Comparison of ENCODE assay signal across 18 cellular contexts in genomic region chr3:64550745-64551144, GRCh38.
DNase-seq lines count a peak whose midpoint lies in the region; ATAC-seq, FAIRE-seq and TF ChIP-seq lines count a peak whose summit lies in the region.
"Had no signal": no experiment of that assay in that cellular context is flagged by ENCODE, and none has a peak within 500 bp of the region (broad histone marks: within the 10 kb centered on the region; RNA-seq: fewer than 3 reads in every experiment).

No MANE protein-coding gene starts in this region.

- H4K5ac ChIP-seq in IMR-90 (ENCODE audit: low read depth, low read length), result no peak overlapping the region; the same call in 1 of the 2 replicates

- H2BK20ac ChIP-seq in IMR-90 (ENCODE audit: low read depth, low read length), result no peak overlapping the region

- TF ChIP-seq EP300 in transverse colon (IDR thresholded peaks at IDR 0.05; ENCODE audit: low read depth), result no peak

- dilution Hi-C loops in IMR-90 (cut with HindIII; ENCODE audit: low sequenced_read_pairs, unreplicated experiment), result no loop called here

- no peak overlapping the region for H3K56ac ChIP-seq in IMR-90 (ENCODE audit: extremely low read depth, insufficient read depth, low read length)

- POLR2A ChIA-PET in IMR-90 (lab: Charles Lee; ENCODE audit: unreplicated experiment), result no interaction called here

- BruUV-seq in IMR-90 (replicated peaks; lab: Mats Ljungman, UMichigan), result no TSS peak

- no peaks in the 10 kb centered on the region for H4K20me1 ChIP-seq in IMR-90 (ENCODE audit: insufficient read depth, low read length)
- H4K20me1 ChIP-seq: BLaER1 treated with 17β-estradiol and CSF1 and Interleukin-3, amounts not matched to agents 10 nM and 100 nM had no signal

- H3K14ac ChIP-seq in IMR-90 (replicated peaks; ENCODE audit: low read depth, low read length) (no peak overlapping the region), neuronal stem cell (ENCODE audit: low read length) (no peak overlapping the region)

- peak overlapping the region; percentile 6 for H2AFZ ChIP-seq in IMR-90 (replicated peaks; ENCODE audit: low read length, poor library complexity)
- no peak overlapping the region for H2AFZ ChIP-seq in neuronal stem cell (ENCODE audit: low read length)

- TF ChIP-seq POLR2A in IMR-90 (IDR thresholded peaks at IDR 0.05; ENCODE audit: low read depth, low read length), result no peak
- no peak for TF ChIP-seq POLR2A in transverse colon (IDR thresholded peaks at IDR 0.05)

- 0 out of 2 replicates have a peak overlapping the region, but pooled peaks have one; percentile 13 for H2AK5ac ChIP-seq in IMR-90 (ENCODE audit: low read depth, low read length)
- peak overlapping the region; percentile 57 for H2AK5ac ChIP-seq in neuronal stem cell (ENCODE audit: low read depth, low read length)

- H4K8ac ChIP-seq in IMR-90 (ENCODE audit: low read depth in 2 of 2, low read length in 2 of 2) (no peak overlapping the region), neuronal stem cell (ENCODE audit: low read depth, low read length) (no peak overlapping the region)

- H2BK120ac ChIP-seq in IMR-90 (ENCODE audit: low read depth, low read length) (no peak overlapping the region), neuronal stem cell (ENCODE audit: low read depth, low read length) (no peak overlapping the region)

- ATAC-seq in IMR-90 (ENCODE audit: low read depth) (no peak), omental fat pad (ENCODE audit: low FRiP score) (no peak)
- ATAC-seq: CD8-positive, alpha-beta T cell; GM12878; HCT116; HepG2 had no signal

- intact Hi-C loops in IMR-90 (cut with micrococcal nuclease), result no loop called here
- intact Hi-C loops in kidney (cut with DNase I), result no loop called here
- intact Hi-C loops in transverse colon (cut with DNase I; ENCODE audit: low total_unique reads), result no loop called here

- in situ Hi-C loops in IMR-90 (cut with MboI; ENCODE audit: low sequenced_read_pairs) (no loop called here), transverse colon (cut with MboI; ENCODE audit: low pct_ligation_motif_present in 1 of 4, low pct_unique_long_range_greater_than_20kb in 1 of 4, low sequenced_read_pairs in 3 of 4) (no loop called here)

- H2BK15ac ChIP-seq in IMR-90 (ENCODE audit: low read depth, low read length) (no peak overlapping the region), neuronal stem cell (ENCODE audit: low read length) (no peak overlapping the region)

- H4K91ac ChIP-seq in IMR-90 (ENCODE audit: insufficient read depth, low read depth, low read length) (no peak overlapping the region), neuronal stem cell (ENCODE audit: low read depth, low read length, poor library complexity) (peak overlapping the region; percentile 19)

- H3K4me2 ChIP-seq in IMR-90 (ENCODE audit: low read depth, low read length) (no peak overlapping the region), neuronal stem cell (ENCODE audit: insufficient read depth, low read length, poor library complexity, severe bottlenecking) (no peak overlapping the region)
- H3K4me2 ChIP-seq: BLaER1 treated with 17β-estradiol and CSF1 and Interleukin-3, amounts not matched to agents 10 nM and 100 nM had no signal

- DNase-seq in IMR-90, result no peak
- peak; percentile 47 for DNase-seq in kidney
- no peak for DNase-seq in neuronal stem cell (ENCODE audit: low spot score)
- no peak for DNase-seq in transverse colon
- no peak for DNase-seq in omental fat pad (ENCODE audit: low spot score)
- no peak for DNase-seq in activated CD4-positive, alpha-beta T cell treated with anti-CD3 and anti-CD28 coated beads, Interleukin-2, amount 50 U/mL, for 1 hour
- DNase-seq in cerebellar cortex (ENCODE audit: low spot score), result no peak
- DNase-seq: CD8-positive, alpha-beta T cell; DMS 273 treated with DMSO at 0.1 percent for 48 hours; DMS53; DND-41; EL; GOT3; H7 had no signal

- H2BK5ac ChIP-seq in IMR-90 (ENCODE audit: low read depth, low read length, poor library complexity, severe bottlenecking) (no peak overlapping the region), neuronal stem cell (ENCODE audit: low read length) (no peak overlapping the region)

- H3K36me3 ChIP-seq in IMR-90 (ENCODE audit: control insufficient read depth, insufficient read depth, low read length) (peaks cover 12% of the 10 kb centered on the region; the same call in 1 of the 2 replicates), kidney (ENCODE audit: control insufficient read depth in 1 of 2, insufficient read depth in 2 of 2, low read length in 2 of 2) (peaks cover 6 to 9% of the 10 kb centered on the region in 2 donors), neuronal stem cell (replicated peaks in 1 of 2; ENCODE audit: control insufficient read depth in 2 of 2, insufficient read depth in 2 of 2, low read length in 2 of 2) (peaks cover 5 to 10% of the 10 kb centered on the region in 2 donors), transverse colon (no peaks in the 10 kb centered on the region)
- H3K36me3 ChIP-seq: BLaER1 treated with 17β-estradiol and CSF1 and Interleukin-3, amounts not matched to agents 10 nM and 100 nM had no signal

- no peak for FAIRE-seq in kidney (lab: Jason Lieb, UNC)
- FAIRE-seq: GM12878, HepG2 had no signal

- no peak overlapping the region for H3K4me3 ChIP-seq in IMR-90 (ENCODE audit: insufficient read depth, low read depth, low read length)
- no peak overlapping the region for H3K4me3 ChIP-seq in kidney (ENCODE audit: low read length in 2 of 2)
- no peak overlapping the region for H3K4me3 ChIP-seq in neuronal stem cell (ENCODE audit: low read length in 2 of 2)
- H3K4me3 ChIP-seq in transverse colon, result no peak overlapping the region
- H3K4me3 ChIP-seq: BLaER1 treated with 17β-estradiol and CSF1 and Interleukin-3, amounts not matched to agents 10 nM and 100 nM; GM12878 had no signal

- H3K27me3 ChIP-seq in IMR-90 (ENCODE audit: control insufficient read depth, insufficient read depth, low read length), result no peaks in the 10 kb centered on the region
- no peaks in the 10 kb centered on the region for H3K27me3 ChIP-seq in neuronal stem cell (ENCODE audit: control insufficient read depth in 3 of 3, insufficient read depth in 3 of 3, low read depth in 1 of 3, low read length in 3 of 3)
- no peaks in the 10 kb centered on the region for H3K27me3 ChIP-seq in transverse colon
- H3K27me3 ChIP-seq: BLaER1 treated with 17β-estradiol and CSF1 and Interleukin-3, amounts not matched to agents 10 nM and 100 nM had no signal

- H3K23ac ChIP-seq in IMR-90 (ENCODE audit: low read depth, low read length), result no peak overlapping the region
- H3K23ac ChIP-seq in neuronal stem cell (ENCODE audit: low read depth, low read length, poor library complexity), result no peak overlapping the region

- H2BK12ac ChIP-seq in neuronal stem cell (ENCODE audit: low read length), result no peak overlapping the region

- H2AK9ac ChIP-seq in IMR-90 (replicated peaks; ENCODE audit: low read depth, low read length, poor library complexity), result no peak overlapping the region

- H3K9ac ChIP-seq in IMR-90 (ENCODE audit: low read depth, low read length) (no peak overlapping the region), kidney (ENCODE audit: low read length in 2 of 2) (no peak overlapping the region), neuronal stem cell (ENCODE audit: low read depth, low read length, poor library complexity) (no peak overlapping the region)
- H3K9ac ChIP-seq: BLaER1 treated with 17β-estradiol and CSF1 and Interleukin-3, amounts not matched to agents 10 nM and 100 nM had no signal

- H3K4me1 ChIP-seq in IMR-90 (ENCODE audit: control insufficient read depth, insufficient read depth, low read length) (peaks cover 12% of the 10 kb centered on the region; the same call in 1 of the 2 replicates), kidney (ENCODE audit: control insufficient read depth in 1 of 2, insufficient read depth in 1 of 2, low read depth in 1 of 2, low read length in 2 of 2) (peaks cover 15 to 41% of the 10 kb centered on the region in 2 donors), neuronal stem cell (ENCODE audit: control insufficient read depth in 2 of 2, insufficient read depth in 1 of 2, low read depth in 1 of 2, low read length in 2 of 2) (peaks cover 13 to 26% of the 10 kb centered on the region in 2 donors), transverse colon (peaks cover 5 to 20% (median 10%) of the 10 kb centered on the region in 4 donors)
- H3K4me1 ChIP-seq: BLaER1 treated with 17β-estradiol and CSF1 and Interleukin-3, amounts not matched to agents 10 nM and 100 nM had no signal

- TF ChIP-seq CTCF in IMR-90 (conservative IDR thresholded peaks at IDR 0.05; ENCODE audit: low read depth, low read length) (no peak), kidney (IDR thresholded peaks at IDR 0.05; ENCODE audit: borderline replicate concordance, extremely low read depth, insufficient read depth) (no peak), transverse colon (IDR thresholded peaks at IDR 0.05) (no peak), omental fat pad (IDR thresholded peaks at IDR 0.05) (no peak)

- CTCF ChIA-PET in IMR-90 (lab: Yijun Ruan, JAX), result interaction anchor here (1.1 kb wide), 1 partner anchor 11 kb away, joined by 3 read pairs; no protein-coding TSS in a partner anchor

- TF ChIP-seq RAD21 in IMR-90 (IDR thresholded peaks at IDR 0.05; ENCODE audit: low read length), result no peak

- H3K4ac ChIP-seq in IMR-90 (ENCODE audit: low read depth, low read length) (no peak overlapping the region), neuronal stem cell (ENCODE audit: low read length) (no peak overlapping the region)

- H3K18ac ChIP-seq in IMR-90 (ENCODE audit: low read depth, low read length) (no peak overlapping the region; the same call in 1 of the 2 replicates), neuronal stem cell (ENCODE audit: low read length) (peak overlapping the region; percentile 57)

- H3K79me1 ChIP-seq in IMR-90 (ENCODE audit: low read depth in 1 of 2, low read length in 2 of 2) (no peaks in the 10 kb centered on the region), neuronal stem cell (ENCODE audit: low read depth, low read length) (no peaks in the 10 kb centered on the region)

- H3K9me3 ChIP-seq in IMR-90 (ENCODE audit: control insufficient read depth, insufficient read depth, low read length), result no peaks in the 10 kb centered on the region
- H3K9me3 ChIP-seq in kidney (ENCODE audit: control insufficient read depth in 1 of 2, low read length in 2 of 2), result no peaks in the 10 kb centered on the region
- no peaks in the 10 kb centered on the region for H3K9me3 ChIP-seq in neuronal stem cell (replicated peaks in 1 of 2; ENCODE audit: control insufficient read depth in 2 of 2, insufficient read depth in 1 of 2, low read depth in 1 of 2, low read length in 2 of 2)
- H3K9me3 ChIP-seq in transverse colon, result no peaks in the 10 kb centered on the region
- H3K9me3 ChIP-seq: BLaER1 treated with 17β-estradiol and CSF1 and Interleukin-3, amounts not matched to agents 10 nM and 100 nM had no signal

- 93% methylated on average over 4 of the region's 15 CpGs; no CpG with 5 or more reads in 1 of the 2 experiments for WGBS in IMR-90 (ENCODE audit: extremely low coverage in 2 of 2, insufficient read length in 1 of 2), 2 experiments
- WGBS in neuronal stem cell (ENCODE audit: extremely low coverage in 2 of 2, insufficient read length in 2 of 2, insufficient replicate concordance in 1 of 2), 2 donors, result no CpG with 5 or more reads among the region's 15 CpGs
- 90 to 91% methylated on average over 10 to 15 of the region's 15 CpGs for WGBS in transverse colon (ENCODE audit: low coverage in 1 of 2), 2 donors

- H3K9me1 ChIP-seq in IMR-90 (ENCODE audit: insufficient read depth, low read length), result no peaks in the 10 kb centered on the region

- H3K27ac ChIP-seq in IMR-90 (ENCODE audit: insufficient read depth, low read length), result no peak overlapping the region
- H3K27ac ChIP-seq in kidney (ENCODE audit: low read depth in 2 of 2, low read length in 2 of 2), result no peak overlapping the region
- H3K27ac ChIP-seq in neuronal stem cell (replicated peaks; ENCODE audit: low read length), result no peak overlapping the region
- peak overlapping the region in 3 of 4 donors; percentile 25 to 89 (median 79) for H3K27ac ChIP-seq in transverse colon
- H3K27ac ChIP-seq: BLaER1 treated with 17β-estradiol and CSF1 and Interleukin-3, amounts not matched to agents 10 nM and 100 nM had no signal

Comparison
In these comparisons a context has a peak if more than half of its experiments do, and no peak if none do; other contexts are left out.
1. H3K27ac ChIP-seq: peak in transverse colon (3 of 4); none in IMR-90 (single experiment), kidney (0 of 2) and neuronal stem cell (single experiment).